ENCODE assay signal across 1 cellular context in genomic region chr6:43724914-43725642, GRCh38.
TF ChIP-seq lines count a peak whose summit lies in the region.

No MANE protein-coding gene starts in this region.

TF ChIP-seq in HepG2, 621 proteins besides CTCF, POLR2A, EP300 and RAD21 (continues in another document):
- TF ChIP-seq ZNF788 (CRISPR knock-in tag; IDR thresholded peaks at IDR 0.05; ENCODE audit: borderline replicate concordance) (peak; percentile 90), ZNF589 (CRISPR knock-in tag; conservative IDR thresholded peaks at IDR 0.05) (no peak), STAT5B (CRISPR knock-in tag; IDR thresholded peaks at IDR 0.05) (no peak), ZZZ3 (CRISPR knock-in tag; IDR thresholded peaks at IDR 0.05; ENCODE audit: borderline replicate concordance) (no peak), GATAD2A (CRISPR knock-in tag; IDR thresholded peaks at IDR 0.05) (peak; percentile 93), DBP (CRISPR knock-in tag; IDR thresholded peaks at IDR 0.05; ENCODE audit: not compliant biosample characterization) (no peak), ZNF605 (CRISPR knock-in tag; IDR thresholded peaks at IDR 0.05) (no peak), HDAC1 (CRISPR knock-in tag; IDR thresholded peaks at IDR 0.05) (peak; percentile 56; the same call in 1 of the 2 replicates), CERS6 (CRISPR knock-in tag; IDR thresholded peaks at IDR 0.05) (no peak), ZNF512 (CRISPR knock-in tag; IDR thresholded peaks at IDR 0.05) (no peak), ZFYVE20 (CRISPR knock-in tag; IDR thresholded peaks at IDR 0.05; ENCODE audit: borderline replicate concordance, low read depth) (no peak), SKIL (CRISPR knock-in tag; IDR thresholded peaks at IDR 0.05; ENCODE audit: borderline replicate concordance) (peak; percentile 48; the same call in 1 of the 2 replicates), ZNF737 (CRISPR knock-in tag; IDR thresholded peaks at IDR 0.05; ENCODE audit: borderline replicate concordance) (no peak), SP4 (CRISPR knock-in tag; IDR thresholded peaks at IDR 0.05) (0 out of 2 replicates have a peak, but pooled peaks have one; percentile 30), POGK (CRISPR knock-in tag; conservative IDR thresholded peaks at IDR 0.05) (peak; percentile 88), ZNF362 (CRISPR knock-in tag; IDR thresholded peaks at IDR 0.05; ENCODE audit: borderline replicate concordance) (no peak), PREB (CRISPR knock-in tag; IDR thresholded peaks at IDR 0.05) (no peak), ZNF878 (CRISPR knock-in tag; IDR thresholded peaks at IDR 0.05) (peak; percentile 47; the same call in 1 of the 2 replicates), ZNF552 (CRISPR knock-in tag; IDR thresholded peaks at IDR 0.05; ENCODE audit: borderline replicate concordance) (no peak), POLR2G (IDR thresholded peaks at IDR 0.05; ENCODE audit: low read depth, low read length) (peak; percentile 44; the same call in 1 of the 2 replicates), ZNF343 (CRISPR knock-in tag; IDR thresholded peaks at IDR 0.05) (no peak), PAWR (CRISPR knock-in tag; IDR thresholded peaks at IDR 0.05; ENCODE audit: borderline replicate concordance) (no peak), ZNF678 (CRISPR knock-in tag; IDR thresholded peaks at IDR 0.05) (no peak), TCF7L2 (IDR thresholded peaks at IDR 0.05; ENCODE audit: low read depth, low read length) (no peak), RELA (CRISPR knock-in tag; IDR thresholded peaks at IDR 0.05) (no peak), ZNF687 (CRISPR knock-in tag; IDR thresholded peaks at IDR 0.05) (peak; percentile 92), THAP7 (CRISPR knock-in tag; IDR thresholded peaks at IDR 0.05) (no peak), ATF7 (IDR thresholded peaks at IDR 0.05) (no peak), ATF7 (CRISPR knock-in tag; IDR thresholded peaks at IDR 0.05) (no peak), WIZ (CRISPR knock-in tag; IDR thresholded peaks at IDR 0.05) (no peak), SKI (IDR thresholded peaks at IDR 0.05; ENCODE audit: partially characterized antibody) (no peak), SALL2 (CRISPR knock-in tag; IDR thresholded peaks at IDR 0.05) (peak; percentile 73), SMARCC2 (IDR thresholded peaks at IDR 0.05) (no peak), ZNF841 (CRISPR knock-in tag; IDR thresholded peaks at IDR 0.05; ENCODE audit: borderline replicate concordance) (no peak), ZNF709 (CRISPR knock-in tag; IDR thresholded peaks at IDR 0.05) (no peak; the same call in 1 of the 2 replicates), NFYC (CRISPR knock-in tag; IDR thresholded peaks at IDR 0.05) (no peak), ELF3 (CRISPR knock-in tag; IDR thresholded peaks at IDR 0.05) (peak; percentile 94), ZNF17 (CRISPR knock-in tag; IDR thresholded peaks at IDR 0.05) (no peak), BATF2 (CRISPR knock-in tag; IDR thresholded peaks at IDR 0.05) (no peak), ZNF207 (IDR thresholded peaks at IDR 0.05; ENCODE audit: borderline replicate concordance) (no peak), ARID4A (CRISPR knock-in tag; IDR thresholded peaks at IDR 0.05; ENCODE audit: borderline replicate concordance) (peak; percentile 66; the same call in 1 of the 2 replicates), KAT2B (IDR thresholded peaks at IDR 0.05; ENCODE audit: borderline replicate concordance, low read depth, low read length) (no peak), ZNF292 (CRISPR knock-in tag; IDR thresholded peaks at IDR 0.05; ENCODE audit: borderline replicate concordance, low read depth) (no peak), RFXANK (CRISPR knock-in tag; IDR thresholded peaks at IDR 0.05) (0 out of 2 replicates have a peak, but pooled peaks have one; percentile 48), POGZ (CRISPR knock-in tag; IDR thresholded peaks at IDR 0.05) (no peak), TCF12 (IDR thresholded peaks at IDR 0.05) (no peak), TCF12 (CRISPR knock-in tag; IDR thresholded peaks at IDR 0.05) (no peak), ZNF549 (CRISPR knock-in tag; IDR thresholded peaks at IDR 0.05) (no peak)
